15 cellular contexts compared by ENCODE assay signal in genomic region chr17:17742688-17743390, GRCh38.
"Had no signal": no experiment of that assay in that cellular context is flagged by ENCODE, and none has a peak within 500 bp of the region (broad histone marks: within the 10 kb centered on the region; RNA-seq: fewer than 3 reads in every experiment).

No MANE protein-coding gene starts in this region.

- ATAC-seq: activated CD4-positive, alpha-beta T cell treated with anti-CD3 and anti-CD28 coated beads for 36 hours; left cardiac atrium; lower lobe of right lung; mucosa of descending colon had no signal

- H3K4me3 Mint-ChIP-seq: activated CD4-positive, alpha-beta memory T cell treated with anti-CD3 and anti-CD28 coated beads, Interleukin-2, amount 10 ng/mL, durations not matched to agents 7 days and 5 days; activated CD4-positive, alpha-beta T cell treated with anti-CD3 and anti-CD28 coated beads for 36 hours; activated naive CD8-positive, alpha-beta T cell treated with anti-CD3 and anti-CD28 coated beads, Interleukin-2, amount 10 ng/mL, durations not matched to agents 7 days and 5 days; endodermal cell; immature natural killer cell had no signal

- H3K36me3 Mint-ChIP-seq: immature natural killer cell had no signal

- H3K9me3 ChIP-seq: ascending aorta, lower lobe of right lung, mucosa of descending colon, transverse colon had no signal

- H3K36me3 ChIP-seq: ascending aorta, lower lobe of right lung, transverse colon had no signal

- H3K4me3 ChIP-seq: ascending aorta, lower lobe of right lung, mucosa of descending colon, transverse colon had no signal

- H3K9me3 Mint-ChIP-seq: activated CD4-positive, alpha-beta memory T cell treated with anti-CD3 and anti-CD28 coated beads, Interleukin-2, amount 10 ng/mL, durations not matched to agents 7 days and 5 days; activated naive CD8-positive, alpha-beta T cell treated with anti-CD3 and anti-CD28 coated beads, Interleukin-2, amount 10 ng/mL, durations not matched to agents 7 days and 5 days; endodermal cell; immature natural killer cell had no signal

- H3K27ac ChIP-seq: ascending aorta had no signal

- H3K27ac Mint-ChIP-seq: activated CD4-positive, alpha-beta memory T cell treated with anti-CD3 and anti-CD28 coated beads, Interleukin-2, amount 10 ng/mL, durations not matched to agents 7 days and 5 days; activated CD4-positive, alpha-beta T cell treated with anti-CD3 and anti-CD28 coated beads for 36 hours; activated naive CD8-positive, alpha-beta T cell treated with anti-CD3 and anti-CD28 coated beads, Interleukin-2, amount 10 ng/mL, durations not matched to agents 7 days and 5 days; endodermal cell had no signal

- DNase-seq: activated CD4-positive, alpha-beta memory T cell treated with anti-CD3 and anti-CD28 coated beads, Interleukin-2, amount 10 ng/mL, durations not matched to agents 7 days and 5 days; activated CD4-positive, alpha-beta T cell treated with anti-CD3 and anti-CD28 coated beads for 36 hours; activated gamma-delta T cell; activated naive CD8-positive, alpha-beta T cell treated with anti-CD3 and anti-CD28 coated beads, Interleukin-2, amount 10 ng/mL, durations not matched to agents 7 days and 5 days; activated T-cell treated with anti-CD3 and anti-CD28 coated beads, Interleukin-2, amount 50 U/mL, for 48 hours; central memory CD4-positive, alpha-beta T cell; endodermal cell; immature natural killer cell; left cardiac atrium; lower lobe of right lung; mucosa of descending colon; stimulated activated CD4-positive, alpha-beta T cell treated with anti-CD3 and anti-CD28 coated beads, Interleukin-4, amount 100 ng/mL, for 1 hour; T1000; transverse colon had no signal

- H3K27me3 ChIP-seq: ascending aorta, transverse colon had no signal

- H3K27me3 Mint-ChIP-seq: activated CD4-positive, alpha-beta T cell treated with anti-CD3 and anti-CD28 coated beads for 36 hours; activated naive CD8-positive, alpha-beta T cell treated with anti-CD3 and anti-CD28 coated beads, Interleukin-2, amount 10 ng/mL, durations not matched to agents 7 days and 5 days had no signal
